1 cellular context compared by ENCODE assay signal in genomic region chr2:60966465-60967405, GRCh38.
TF ChIP-seq lines count a peak whose summit lies in the region.

No MANE protein-coding gene starts in this region.

TF ChIP-seq in GM12878, 131 proteins besides CTCF, POLR2A, EP300 and RAD21 (continued from another document and continues in another):
- TF ChIP-seq, protein P1, sequence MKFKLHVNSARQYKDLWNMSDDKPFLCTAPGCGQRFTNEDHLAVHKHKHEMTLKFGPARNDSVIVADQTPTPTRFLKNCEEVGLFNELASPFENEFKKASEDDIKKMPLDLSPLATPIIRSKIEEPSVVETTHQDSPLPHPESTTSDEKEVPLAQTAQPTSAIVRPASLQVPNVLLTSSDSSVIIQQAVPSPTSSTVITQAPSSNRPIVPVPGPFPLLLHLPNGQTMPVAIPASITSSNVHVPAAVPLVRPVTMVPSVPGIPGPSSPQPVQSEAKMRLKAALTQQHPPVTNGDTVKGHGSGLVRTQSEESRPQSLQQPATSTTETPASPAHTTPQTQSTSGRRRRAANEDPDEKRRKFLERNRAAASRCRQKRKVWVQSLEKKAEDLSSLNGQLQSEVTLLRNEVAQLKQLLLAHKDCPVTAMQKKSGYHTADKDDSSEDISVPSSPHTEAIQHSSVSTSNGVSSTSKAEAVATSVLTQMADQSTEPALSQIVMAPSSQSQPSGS (IDR thresholded peaks at IDR 0.05; ENCODE audit: low read length) = peak; percentile 98
- no peak for TF ChIP-seq RELA (IDR thresholded peaks at IDR 0.05; ENCODE audit: borderline replicate concordance, partially characterized antibody)
- TF ChIP-seq WRNIP1 (IDR thresholded peaks at IDR 0.05; ENCODE audit: borderline replicate concordance, low read depth, low read length) = no peak
- no peak for TF ChIP-seq TARDBP (IDR thresholded peaks at IDR 0.05; ENCODE audit: borderline replicate concordance)
- TF ChIP-seq JUNB (IDR thresholded peaks at IDR 0.05) = peak; percentile 78
- TF ChIP-seq JUND (IDR thresholded peaks at IDR 0.05; ENCODE audit: low read depth, low read length) = no peak
- no peak for TF ChIP-seq E2F4 (IDR thresholded peaks at IDR 0.05; ENCODE audit: low read depth, low read length)
- peak; percentile 72 to 92; a peak in 3 of 4 replicates for TF ChIP-seq IKZF2 (IDR thresholded peaks at IDR 0.05)
- TF ChIP-seq LARP7 (IDR thresholded peaks at IDR 0.05) = no peak
- no peak for TF ChIP-seq YY1 (IDR thresholded peaks at IDR 0.05; ENCODE audit: low read depth, low read length)
- peak; percentile 96 for TF ChIP-seq NFIC (IDR thresholded peaks at IDR 0.05; ENCODE audit: low read depth, low read length)
- no peak for TF ChIP-seq IRF3 (IDR thresholded peaks at IDR 0.05)
- no peak for TF ChIP-seq CBX3 (IDR thresholded peaks at IDR 0.05; ENCODE audit: borderline replicate concordance, low read depth)
- peak; percentile 70; the same call in 2 of the 3 replicates for TF ChIP-seq POU2F2 (IDR thresholded peaks at IDR 0.05; ENCODE audit: borderline replicate concordance, low read depth, low read length)
- TF ChIP-seq SP1 (IDR thresholded peaks at IDR 0.05; ENCODE audit: low read depth, low read length) = peak; percentile 36
- peak; percentile 64 for TF ChIP-seq GABPA (IDR thresholded peaks at IDR 0.05; ENCODE audit: low read depth)
- TF ChIP-seq BRCA1 (IDR thresholded peaks at IDR 0.05; ENCODE audit: low read depth, low read length) = no peak
- TF ChIP-seq PML (IDR thresholded peaks at IDR 0.05; ENCODE audit: low read length) = peak; percentile 74
- 0 out of 2 replicates have a peak, but pooled peaks have one; percentile 12 for TF ChIP-seq TAF1 (IDR thresholded peaks at IDR 0.05; ENCODE audit: borderline replicate concordance, low read depth, low read length)
- TF ChIP-seq ZNF217 (IDR thresholded peaks at IDR 0.05) = peak; percentile 96; the same call in 1 of the 2 replicates
- no peak for TF ChIP-seq ZZZ3 (IDR thresholded peaks at IDR 0.05; ENCODE audit: control insufficient read depth, insufficient read length, low read depth)
- peak; percentile 93 for TF ChIP-seq MTA2 (IDR thresholded peaks at IDR 0.05; ENCODE audit: low read depth)
- no peak for TF ChIP-seq FOS (IDR thresholded peaks at IDR 0.05; ENCODE audit: borderline replicate concordance, extremely low read depth, insufficient read length)
- TF ChIP-seq KLF5 (IDR thresholded peaks at IDR 0.05; ENCODE audit: partially characterized antibody) = no peak
- no peak for TF ChIP-seq FOXK2 (IDR thresholded peaks at IDR 0.05)
- no peak; the same call in 1 of the 2 replicates for TF ChIP-seq SMC3 (IDR thresholded peaks at IDR 0.05; ENCODE audit: borderline replicate concordance, low read length)
- no peak for TF ChIP-seq STAT1 (conservative IDR thresholded peaks at IDR 0.05)
- TF ChIP-seq NR2F1 (conservative IDR thresholded peaks at IDR 0.05) = peak; percentile 42
- no peak for TF ChIP-seq SMARCA5 (IDR thresholded peaks at IDR 0.05)
- no peak for TF ChIP-seq MYB (IDR thresholded peaks at IDR 0.05; ENCODE audit: borderline replicate concordance, low read depth, low read length)
- TF ChIP-seq EZH2 (IDR thresholded peaks at IDR 0.05; ENCODE audit: borderline replicate concordance, control insufficient read depth, low read depth, low read length) = no peak
- no peak for TF ChIP-seq SUZ12 (IDR thresholded peaks at IDR 0.05; ENCODE audit: unreplicated experiment)
- TF ChIP-seq PAX8 (IDR thresholded peaks at IDR 0.05) = no peak
- no peak for TF ChIP-seq YBX1 (IDR thresholded peaks at IDR 0.05)
- no peak for TF ChIP-seq POLR2AphosphoS5 (IDR thresholded peaks at IDR 0.05; ENCODE audit: low read length)
- TF ChIP-seq RUNX3 (IDR thresholded peaks at IDR 0.05; ENCODE audit: low read length) = peak; percentile 94
- TF ChIP-seq ASH2L (IDR thresholded peaks at IDR 0.05; ENCODE audit: borderline replicate concordance, low read depth) = 0 out of 2 replicates have a peak, but pooled peaks have one; percentile 37
- TF ChIP-seq SMAD5 (IDR thresholded peaks at IDR 0.05; ENCODE audit: low read depth) = peak; percentile 43; the same call in 1 of the 2 replicates
- TF ChIP-seq TBL1XR1 (IDR thresholded peaks at IDR 0.05; ENCODE audit: low read depth, low read length) = peak; percentile 96
- TF ChIP-seq, protein P2, sequence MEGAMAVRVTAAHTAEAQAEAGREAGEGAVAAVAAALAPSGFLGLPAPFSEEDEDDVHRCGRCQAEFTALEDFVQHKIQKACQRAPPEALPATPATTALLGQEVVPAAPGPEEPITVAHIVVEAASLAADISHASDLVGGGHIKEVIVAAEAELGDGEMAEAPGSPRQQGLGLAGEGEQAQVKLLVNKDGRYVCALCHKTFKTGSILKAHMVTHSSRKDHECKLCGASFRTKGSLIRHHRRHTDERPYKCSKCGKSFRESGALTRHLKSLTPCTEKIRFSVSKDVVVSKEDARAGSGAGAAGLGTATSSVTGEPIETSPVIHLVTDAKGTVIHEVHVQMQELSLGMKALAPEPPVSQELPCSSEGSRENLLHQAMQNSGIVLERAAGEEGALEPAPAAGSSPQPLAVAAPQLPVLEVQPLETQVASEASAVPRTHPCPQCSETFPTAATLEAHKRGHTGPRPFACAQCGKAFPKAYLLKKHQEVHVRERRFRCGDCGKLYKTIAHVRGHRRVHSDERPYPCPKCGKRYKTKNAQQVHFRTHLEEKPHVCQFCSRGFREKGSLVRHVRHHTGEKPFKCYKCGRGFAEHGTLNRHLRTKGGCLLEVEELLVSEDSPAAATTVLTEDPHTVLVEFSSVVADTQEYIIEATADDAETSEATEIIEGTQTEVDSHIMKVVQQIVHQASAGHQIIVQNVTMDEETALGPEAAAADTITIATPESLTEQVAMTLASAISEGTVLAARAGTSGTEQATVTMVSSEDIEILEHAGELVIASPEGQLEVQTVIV (IDR thresholded peaks at IDR 0.05; ENCODE audit: borderline replicate concordance, partially characterized antibody) = no peak
- TF ChIP-seq, protein P3, sequence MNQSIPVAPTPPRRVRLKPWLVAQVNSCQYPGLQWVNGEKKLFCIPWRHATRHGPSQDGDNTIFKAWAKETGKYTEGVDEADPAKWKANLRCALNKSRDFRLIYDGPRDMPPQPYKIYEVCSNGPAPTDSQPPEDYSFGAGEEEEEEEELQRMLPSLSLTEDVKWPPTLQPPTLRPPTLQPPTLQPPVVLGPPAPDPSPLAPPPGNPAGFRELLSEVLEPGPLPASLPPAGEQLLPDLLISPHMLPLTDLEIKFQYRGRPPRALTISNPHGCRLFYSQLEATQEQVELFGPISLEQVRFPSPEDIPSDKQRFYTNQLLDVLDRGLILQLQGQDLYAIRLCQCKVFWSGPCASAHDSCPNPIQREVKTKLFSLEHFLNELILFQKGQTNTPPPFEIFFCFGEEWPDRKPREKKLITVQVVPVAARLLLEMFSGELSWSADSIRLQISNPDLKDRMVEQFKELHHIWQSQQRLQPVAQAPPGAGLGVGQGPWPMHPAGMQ (IDR thresholded peaks at IDR 0.05; ENCODE audit: borderline replicate concordance) = no peak
- TF ChIP-seq HDGF (IDR thresholded peaks at IDR 0.05) = no peak
- peak; percentile 55 for TF ChIP-seq EED (IDR thresholded peaks at IDR 0.05; ENCODE audit: low read depth)
- TF ChIP-seq, protein P4, sequence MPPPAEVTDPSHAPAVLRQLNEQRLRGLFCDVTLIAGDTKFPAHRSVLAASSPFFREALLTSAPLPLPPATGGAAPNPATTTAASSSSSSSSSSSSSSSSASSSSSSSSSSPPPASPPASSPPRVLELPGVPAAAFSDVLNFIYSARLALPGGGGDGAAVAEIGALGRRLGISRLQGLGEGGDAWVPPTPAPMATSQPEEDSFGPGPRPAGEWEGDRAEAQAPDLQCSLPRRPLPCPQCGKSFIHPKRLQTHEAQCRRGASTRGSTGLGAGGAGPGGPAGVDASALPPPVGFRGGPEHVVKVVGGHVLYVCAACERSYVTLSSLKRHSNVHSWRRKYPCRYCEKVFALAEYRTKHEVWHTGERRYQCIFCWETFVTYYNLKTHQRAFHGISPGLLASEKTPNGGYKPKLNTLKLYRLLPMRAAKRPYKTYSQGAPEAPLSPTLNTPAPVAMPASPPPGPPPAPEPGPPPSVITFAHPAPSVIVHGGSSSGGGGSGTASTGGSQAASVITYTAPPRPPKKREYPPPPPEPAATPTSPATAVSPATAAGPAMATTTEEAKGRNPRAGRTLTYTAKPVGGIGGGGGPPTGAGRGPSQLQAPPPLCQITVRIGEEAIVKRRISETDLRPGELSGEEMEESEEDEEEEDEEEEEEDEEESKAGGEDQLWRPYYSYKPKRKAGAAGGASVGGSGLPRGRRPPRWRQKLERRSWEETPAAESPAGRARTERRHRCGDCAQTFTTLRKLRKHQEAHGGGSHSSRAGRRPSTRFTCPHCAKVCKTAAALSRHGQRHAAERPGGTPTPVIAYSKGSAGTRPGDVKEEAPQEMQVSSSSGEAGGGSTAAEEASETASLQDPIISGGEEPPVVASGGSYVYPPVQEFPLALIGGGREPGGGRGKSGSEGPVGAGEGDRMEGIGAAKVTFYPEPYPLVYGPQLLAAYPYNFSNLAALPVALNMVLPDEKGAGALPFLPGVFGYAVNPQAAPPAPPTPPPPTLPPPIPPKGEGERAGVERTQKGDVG (CRISPR knock-in tag; IDR thresholded peaks at IDR 0.05) = no peak
- TF ChIP-seq KDM1A (IDR thresholded peaks at IDR 0.05; ENCODE audit: borderline replicate concordance) = no peak
- TF ChIP-seq, protein P5, sequence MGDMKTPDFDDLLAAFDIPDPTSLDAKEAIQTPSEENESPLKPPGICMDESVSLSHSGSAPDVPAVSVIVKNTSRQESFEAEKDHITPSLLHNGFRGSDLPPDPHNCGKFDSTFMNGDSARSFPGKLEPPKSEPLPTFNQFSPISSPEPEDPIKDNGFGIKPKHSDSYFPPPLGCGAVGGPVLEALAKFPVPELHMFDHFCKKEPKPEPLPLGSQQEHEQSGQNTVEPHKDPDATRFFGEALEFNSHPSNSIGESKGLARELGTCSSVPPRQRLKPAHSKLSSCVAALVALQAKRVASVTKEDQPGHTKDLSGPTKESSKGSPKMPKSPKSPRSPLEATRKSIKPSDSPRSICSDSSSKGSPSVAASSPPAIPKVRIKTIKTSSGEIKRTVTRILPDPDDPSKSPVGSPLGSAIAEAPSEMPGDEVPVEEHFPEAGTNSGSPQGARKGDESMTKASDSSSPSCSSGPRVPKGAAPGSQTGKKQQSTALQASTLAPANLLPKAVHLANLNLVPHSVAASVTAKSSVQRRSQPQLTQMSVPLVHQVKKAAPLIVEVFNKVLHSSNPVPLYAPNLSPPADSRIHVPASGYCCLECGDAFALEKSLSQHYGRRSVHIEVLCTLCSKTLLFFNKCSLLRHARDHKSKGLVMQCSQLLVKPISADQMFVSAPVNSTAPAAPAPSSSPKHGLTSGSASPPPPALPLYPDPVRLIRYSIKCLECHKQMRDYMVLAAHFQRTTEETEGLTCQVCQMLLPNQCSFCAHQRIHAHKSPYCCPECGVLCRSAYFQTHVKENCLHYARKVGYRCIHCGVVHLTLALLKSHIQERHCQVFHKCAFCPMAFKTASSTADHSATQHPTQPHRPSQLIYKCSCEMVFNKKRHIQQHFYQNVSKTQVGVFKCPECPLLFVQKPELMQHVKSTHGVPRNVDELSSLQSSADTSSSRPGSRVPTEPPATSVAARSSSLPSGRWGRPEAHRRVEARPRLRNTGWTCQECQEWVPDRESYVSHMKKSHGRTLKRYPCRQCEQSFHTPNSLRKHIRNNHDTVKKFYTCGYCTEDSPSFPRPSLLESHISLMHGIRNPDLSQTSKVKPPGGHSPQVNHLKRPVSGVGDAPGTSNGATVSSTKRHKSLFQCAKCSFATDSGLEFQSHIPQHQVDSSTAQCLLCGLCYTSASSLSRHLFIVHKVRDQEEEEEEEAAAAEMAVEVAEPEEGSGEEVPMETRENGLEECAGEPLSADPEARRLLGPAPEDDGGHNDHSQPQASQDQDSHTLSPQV (IDR thresholded peaks at IDR 0.05) = peak; percentile 27; the same call in 1 of the 2 replicates
- TF ChIP-seq RFX5 (IDR thresholded peaks at IDR 0.05; ENCODE audit: low read depth, low read length) = no peak
- peak; percentile 63; the same call in 1 of the 2 replicates for TF ChIP-seq CBX5 (IDR thresholded peaks at IDR 0.05; ENCODE audit: low read depth)
- TF ChIP-seq MLLT1 (IDR thresholded peaks at IDR 0.05) = no peak
- no peak for TF ChIP-seq NKRF (conservative IDR thresholded peaks at IDR 0.05)
